Comparison of ENCODE assay signal across 12 cellular contexts in genomic region chr5:66818304-66818934, GRCh38.
DNase-seq lines count a peak whose midpoint lies in the region; ATAC-seq and TF ChIP-seq lines count a peak whose summit lies in the region.
"Had no signal": no experiment of that assay in that cellular context is flagged by ENCODE, and none has a peak within 500 bp of the region (broad histone marks: within the 10 kb centered on the region; RNA-seq: fewer than 3 reads in every experiment).

No MANE protein-coding gene starts in this region.

- H3K9me3 Mint-ChIP-seq in activated naive CD4-positive, alpha-beta T cell treated with anti-CD3 and anti-CD28 coated beads for 36 hours = no peaks in the 10 kb centered on the region
- H3K9me3 Mint-ChIP-seq: CD4-positive, alpha-beta memory T cell; HFFc6 had no signal

- ATAC-seq in left ventricle myocardium superior = no peak
- ATAC-seq in left lobe of liver = peak; percentile 83

- intact Hi-C loops in activated naive CD4-positive, alpha-beta T cell treated with anti-CD3 and anti-CD28 coated beads for 36 hours (cut with micrococcal nuclease) = no loop called here
- intact Hi-C loops in left ventricle myocardium superior (cut with micrococcal nuclease) = loop anchor here (10.0 kb wide), 3 partner anchors 46 to 386 kb away; no protein-coding TSS in a partner anchor

- peak overlapping the region; percentile 20 for H3K27ac Mint-ChIP-seq in activated naive CD4-positive, alpha-beta T cell treated with anti-CD3 and anti-CD28 coated beads for 36 hours
- H3K27ac Mint-ChIP-seq: B cell; CD4-positive, alpha-beta memory T cell; HFFc6 had no signal

- peaks cover 2% of the 10 kb centered on the region for H3K36me3 Mint-ChIP-seq in activated naive CD4-positive, alpha-beta T cell treated with anti-CD3 and anti-CD28 coated beads for 36 hours (ENCODE audit: low read depth)
- H3K36me3 Mint-ChIP-seq: CD4-positive, alpha-beta memory T cell had no signal

- H3K27ac ChIP-seq in right atrium auricular region = peak overlapping the region; percentile 42 to 49
- H3K27ac ChIP-seq: C4-2B had no signal

- H3K9me3 ChIP-seq in right atrium auricular region = no peaks in the 10 kb centered on the region

- peaks cover 0 to 7% of the 10 kb centered on the region in 2 donors for H3K4me1 ChIP-seq in right atrium auricular region

- H3K4me3 ChIP-seq in right atrium auricular region = no peak overlapping the region

- H3K36me3 ChIP-seq in right atrium auricular region = no peaks in the 10 kb centered on the region

- DNase-seq in activated naive CD4-positive, alpha-beta T cell treated with anti-CD3 and anti-CD28 coated beads for 36 hours = no peak
- DNase-seq in activated naive CD4-positive, alpha-beta T cell (lab: John Stamatoyannopoulos, UW) = no peak
- DNase-seq in right atrium auricular region (ENCODE audit: low spot score) (no peak), left ventricle myocardium superior (no peak), left lobe of liver (ENCODE audit: low spot score) (no peak), SIG-M5 (lab: John Stamatoyannopoulos, UW) (no peak)
- no peak for DNase-seq in stimulated activated CD8-positive, alpha-beta memory T cell treated with anti-CD3 and anti-CD28 coated beads, Interleukin-4, amount 100 ng/mL, for 48 hours
- DNase-seq: CD4-positive, alpha-beta memory T cell; HCEC 1CT; HFFc6 had no signal

- CTCF ChIA-PET in activated naive CD4-positive, alpha-beta T cell treated with anti-CD3 and anti-CD28 coated beads for 36 hours (lab: Charles Lee) = interaction anchor here (0.9 to 1.4 kb wide), 3 partner anchors 22 to 348 kb away, joined by 3 read pairs; no protein-coding TSS in a partner anchor

- no peak for TF ChIP-seq CTCF in right atrium auricular region (IDR thresholded peaks at IDR 0.05)

- no peak overlapping the region for H3K4me3 Mint-ChIP-seq in activated naive CD4-positive, alpha-beta T cell treated with anti-CD3 and anti-CD28 coated beads for 36 hours
- H3K4me3 Mint-ChIP-seq: B cell; CD4-positive, alpha-beta memory T cell; HFFc6 had no signal

- H3K4me1 Mint-ChIP-seq in activated naive CD4-positive, alpha-beta T cell treated with anti-CD3 and anti-CD28 coated beads for 36 hours (ENCODE audit: low read depth) = peaks cover 23% of the 10 kb centered on the region

- H3K27me3 ChIP-seq in right atrium auricular region = no peaks in the 10 kb centered on the region

- no peaks in the 10 kb centered on the region for H3K27me3 Mint-ChIP-seq in activated naive CD4-positive, alpha-beta T cell treated with anti-CD3 and anti-CD28 coated beads for 36 hours (ENCODE audit: low read depth)
